In the genomic region with DNA sequence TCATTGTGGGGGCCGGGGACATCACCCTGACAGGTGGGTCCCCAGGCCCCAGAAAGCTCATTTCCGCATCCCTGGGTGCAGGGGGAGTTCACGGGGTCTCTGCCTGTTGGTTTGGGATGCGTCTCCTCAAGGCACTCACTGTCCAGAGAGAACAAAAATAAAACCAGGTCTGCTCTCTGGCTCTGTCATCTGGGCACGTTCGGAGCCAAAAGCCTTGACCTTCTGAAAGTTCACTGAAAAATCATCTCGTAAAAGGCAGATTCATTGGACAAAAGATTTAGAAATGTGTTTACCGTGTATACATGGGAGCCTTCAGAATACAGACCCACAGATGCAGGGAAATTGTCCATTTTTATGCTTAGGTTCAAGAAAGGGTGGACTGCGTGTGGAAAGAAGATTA, we compare ENCODE assay signal across 1 cellular context.
TF ChIP-seq lines count a peak whose summit lies in the region.

No MANE protein-coding gene starts in this region.

TF ChIP-seq in GM23338, 12 proteins besides CTCF, POLR2A, EP300 and RAD21:
- no peak for TF ChIP-seq CREB1 (CRISPR knock-in tag; IDR thresholded peaks at IDR 0.05; ENCODE audit: low read depth)
- no peak for TF ChIP-seq JUNB (IDR thresholded peaks at IDR 0.05; ENCODE audit: unreplicated experiment)
- TF ChIP-seq ZNF114 (CRISPR knock-in tag; IDR thresholded peaks at IDR 0.05): no peak
- no peak for TF ChIP-seq EZH2phosphoT487 (IDR thresholded peaks at IDR 0.05; ENCODE audit: unreplicated experiment)
- no peak for TF ChIP-seq POLR2AphosphoS5 (IDR thresholded peaks at IDR 0.05; ENCODE audit: low read depth)
- TF ChIP-seq ZNF331 (CRISPR knock-in tag; IDR thresholded peaks at IDR 0.05; ENCODE audit: low read depth): no peak
- no peak for TF ChIP-seq NANOG (IDR thresholded peaks at IDR 0.05; ENCODE audit: borderline replicate concordance)
- TF ChIP-seq ZNF462 (CRISPR knock-in tag; IDR thresholded peaks at IDR 0.05): no peak
- TF ChIP-seq REST (IDR thresholded peaks at IDR 0.05; ENCODE audit: unreplicated experiment): no peak
- no peak for TF ChIP-seq ETS1 (IDR thresholded peaks at IDR 0.05)
- no peak for TF ChIP-seq STAT1 (IDR thresholded peaks at IDR 0.05; ENCODE audit: unreplicated experiment)
